ENCODE assay signal across 18 cellular contexts in genomic region chr5:137374110-137374853, GRCh38.
DNase-seq lines count a peak whose midpoint lies in the region; FAIRE-seq and TF ChIP-seq lines count a peak whose summit lies in the region.
"Had no signal": no experiment of that assay in that cellular context is flagged by ENCODE, and none has a peak within 500 bp of the region (broad histone marks: within the 10 kb centered on the region; RNA-seq: fewer than 3 reads in every experiment).

No MANE protein-coding gene starts in this region.

- H2AFZ ChIP-seq in endothelial cell of umbilical vein (ENCODE audit: low read depth, low read length): no peak overlapping the region
- H2AFZ ChIP-seq: parathyroid adenoma had no signal

- peak; percentile 39 for DNase-seq in DMS 273 (lab: John Stamatoyannopoulos, UW; ENCODE audit: unreplicated experiment)
- DNase-seq in DMS 273 treated with DMSO at 0.1 percent for 48 hours (lab: John Stamatoyannopoulos, UW): no peak
- DNase-seq in NCI-H2029 (lab: John Stamatoyannopoulos, UW): peak; percentile 46
- DNase-seq in NCI-H510A treated with DMSO at 0.1 percent for 48 hours (lab: John Stamatoyannopoulos, UW): peak; percentile 41
- DNase-seq in endothelial cell of umbilical vein (ENCODE audit: low read depth, low spot score): peak; percentile 81
- DNase-seq in KBM-7: no peak
- DNase-seq in glutamatergic neuron: no peak
- no peak for DNase-seq in hepatic stellate cell (ENCODE audit: low spot score)
- DNase-seq: effector memory CD8-positive, alpha-beta T cell; H7; left ventricle myocardium superior; spleen; stimulated activated naive CD4-positive, alpha-beta T cell; upper lobe of left lung had no signal

- H3K4me1 Mint-ChIP-seq in glutamatergic neuron (ENCODE audit: low read depth, unreplicated experiment): peaks cover 13% of the 10 kb centered on the region

- no peak overlapping the region for H3K27ac ChIP-seq in endothelial cell of umbilical vein (ENCODE audit: insufficient read depth, low read depth, low read length)
- H3K27ac ChIP-seq: 22Rv1, parathyroid adenoma, spleen, upper lobe of left lung had no signal

- no TSS peak for BruUV-seq in endothelial cell of umbilical vein (replicated peaks; lab: Mats Ljungman, UMichigan)

- dilution Hi-C loops in endothelial cell of umbilical vein (cut with MboI; ENCODE audit: extremely low pct_ligation_motif_present, low sequenced_read_pairs): no loop called here

- in situ Hi-C loops in KBM-7 (cut with MboI; ENCODE audit: low pct_unique_long_range_greater_than_20kb, low sequenced_read_pairs): no loop called here

- peaks cover 2% of the 10 kb centered on the region for H3K27me3 Mint-ChIP-seq in glutamatergic neuron (ENCODE audit: unreplicated experiment)
- H3K27me3 Mint-ChIP-seq: effector memory CD8-positive, alpha-beta T cell had no signal

- peak; percentile 66 for FAIRE-seq in endothelial cell of umbilical vein (lab: Jason Lieb, UNC)
- FAIRE-seq: GM12878 had no signal

- no peak overlapping the region for H3K4me3 Mint-ChIP-seq in glutamatergic neuron (ENCODE audit: unreplicated experiment)
- H3K4me3 Mint-ChIP-seq: CD14-positive monocyte; effector memory CD8-positive, alpha-beta T cell had no signal

- H4K20me1 ChIP-seq in endothelial cell of umbilical vein (replicated peaks; ENCODE audit: control insufficient read depth, extremely low read depth, insufficient read depth, low read length): no peaks in the 10 kb centered on the region

- no peak for TF ChIP-seq CTCF in endothelial cell of umbilical vein (IDR thresholded peaks at IDR 0.05; ENCODE audit: extremely low read depth in 1 of 2, insufficient read depth in 1 of 2, low read depth in 1 of 2, low read length in 2 of 2)
- TF ChIP-seq CTCF in glutamatergic neuron (IDR thresholded peaks at IDR 0.05; ENCODE audit: partially characterized antibody, unreplicated experiment): no peak

- H3K4me1 ChIP-seq in endothelial cell of umbilical vein (ENCODE audit: control insufficient read depth, extremely low read depth, insufficient read depth, low read length): peaks cover 12% of the 10 kb centered on the region
- H3K4me1 ChIP-seq: parathyroid adenoma, spleen, upper lobe of left lung had no signal

- H3K27me3 ChIP-seq in endothelial cell of umbilical vein (ENCODE audit: control insufficient read depth in 2 of 2, insufficient read depth in 2 of 2, low read length in 2 of 2): no peaks in the 10 kb centered on the region
- H3K27me3 ChIP-seq: spleen, upper lobe of left lung had no signal

- H3K27ac Mint-ChIP-seq in glutamatergic neuron (ENCODE audit: unreplicated experiment): no peak overlapping the region
- H3K27ac Mint-ChIP-seq: CD14-positive monocyte; effector memory CD8-positive, alpha-beta T cell had no signal

- no peaks in the 10 kb centered on the region for H3K36me3 Mint-ChIP-seq in glutamatergic neuron (ENCODE audit: unreplicated experiment)
- H3K36me3 Mint-ChIP-seq: CD14-positive monocyte had no signal

- H3K79me2 ChIP-seq in endothelial cell of umbilical vein (ENCODE audit: control insufficient read depth, insufficient read depth, low read length): peaks cover 20% of the 10 kb centered on the region
- H3K79me2 ChIP-seq: parathyroid adenoma had no signal

- POLR2A ChIA-PET in endothelial cell of umbilical vein (lab: Charles Lee): no interaction called here

- CTCF ChIA-PET in endothelial cell of umbilical vein (lab: Charles Lee): interaction anchor here (0.6 to 2.5 kb wide), 7 partner anchors 8 to 368 kb away, joined by 3 to 9 read pairs (median 4); no protein-coding TSS in a partner anchor

- no peak overlapping the region for H3K4me2 ChIP-seq in endothelial cell of umbilical vein (ENCODE audit: insufficient read depth, low read length)

- no peaks in the 10 kb centered on the region for H3K9me3 ChIP-seq in endothelial cell of umbilical vein (replicated peaks; ENCODE audit: control insufficient read depth, insufficient read depth, low read length)
- H3K9me3 ChIP-seq: spleen, upper lobe of left lung had no signal

- no peaks in the 10 kb centered on the region for H3K9me1 ChIP-seq in endothelial cell of umbilical vein (replicated peaks; ENCODE audit: control insufficient read depth, extremely low read depth, insufficient read depth, low read length)

- H3K9ac ChIP-seq in endothelial cell of umbilical vein (replicated peaks; ENCODE audit: extremely low read depth, insufficient read depth, low read length): no peak overlapping the region
- H3K9ac ChIP-seq: parathyroid adenoma had no signal

- H3K4me3 ChIP-seq in endothelial cell of umbilical vein (replicated peaks in 1 of 3; ENCODE audit: insufficient read depth in 1 of 3, low read depth in 1 of 3, low read length in 3 of 3): no peak overlapping the region
- H3K4me3 ChIP-seq: GM12878, spleen, upper lobe of left lung had no signal

- no peaks in the 10 kb centered on the region for H3K9me3 Mint-ChIP-seq in glutamatergic neuron (ENCODE audit: unreplicated experiment)
- H3K9me3 Mint-ChIP-seq: effector memory CD8-positive, alpha-beta T cell had no signal

- intact Hi-C loops in endothelial cell of umbilical vein (cut with micrococcal nuclease): no loop called here

- no peaks in the 10 kb centered on the region for H3K36me3 ChIP-seq in endothelial cell of umbilical vein (ENCODE audit: control insufficient read depth in 2 of 2, extremely low read depth in 1 of 2, insufficient read depth in 2 of 2, low read length in 2 of 2)
- H3K36me3 ChIP-seq: spleen, upper lobe of left lung had no signal

- TF ChIP-seq POLR2A in endothelial cell of umbilical vein (IDR thresholded peaks at IDR 0.05; ENCODE audit: low read depth, low read length): no peak

TF ChIP-seq in endothelial cell of umbilical vein, 7 proteins besides CTCF, POLR2A, EP300 and RAD21:
- TF ChIP-seq JUN (IDR thresholded peaks at IDR 0.05; ENCODE audit: borderline replicate concordance, insufficient read depth, insufficient read length, low read depth): no peak
- TF ChIP-seq FOS (IDR thresholded peaks at IDR 0.05; ENCODE audit: borderline replicate concordance, insufficient read depth, low read length): no peak

Comparison
In these comparisons a context has a peak if more than half of its experiments do, and no peak if none do; other contexts are left out.
1. DNase-seq: peak in DMS 273 (single experiment), NCI-H2029 (single experiment), NCI-H510A treated with DMSO at 0.1 percent for 48 hours (single experiment) and endothelial cell of umbilical vein (single experiment); none in DMS 273 treated with DMSO at 0.1 percent for 48 hours (single experiment), KBM-7 (single experiment), glutamatergic neuron (single experiment) and hepatic stellate cell (single experiment).